10 cellular contexts compared by ENCODE assay signal in genomic region chr20:58131581-58132142, GRCh38.
A peak's percentile ranks its signal among the peaks of the same experiment; 100 is the strongest.
DNase-seq lines count a peak whose midpoint lies in the region; FAIRE-seq and TF ChIP-seq lines count a peak whose summit lies in the region.
"Had no signal": no experiment of that assay in that cellular context is flagged by ENCODE, and none has a peak within 500 bp of the region (broad histone marks: within the 10 kb centered on the region; RNA-seq: fewer than 3 reads in every experiment).

No MANE protein-coding gene starts in this region.

- TF ChIP-seq CTCF in choroid plexus epithelial cell (conservative IDR thresholded peaks at IDR 0.05; ENCODE audit: low read depth, low read length): no peak
- no peak for TF ChIP-seq CTCF in neural progenitor cell (IDR thresholded peaks at IDR 0.05)

- H2AFZ ChIP-seq in neural progenitor cell (replicated peaks): no peak overlapping the region

- no peaks in the 10 kb centered on the region for H3K79me2 ChIP-seq in neural progenitor cell (ENCODE audit: low read depth)

- H3K4me3 Mint-ChIP-seq in neural progenitor cell: peak overlapping the region; percentile 69

- peaks cover 76% of the 10 kb centered on the region for H3K4me1 Mint-ChIP-seq in neural progenitor cell

- no peaks in the 10 kb centered on the region for H3K36me3 Mint-ChIP-seq in neural progenitor cell

- H3K27me3 ChIP-seq in neural progenitor cell: peaks cover 14% of the 10 kb centered on the region

- H3K4me1 ChIP-seq in neural progenitor cell: peaks cover 22% of the 10 kb centered on the region
- H3K4me1 ChIP-seq: gastrocnemius medialis, HAP-1 had no signal

- peaks cover 5% of the 10 kb centered on the region for H3K9me3 Mint-ChIP-seq in neural progenitor cell

- peak overlapping the region; percentile 51 for H3K4me2 ChIP-seq in neural progenitor cell

- H3K9me3 ChIP-seq in neural progenitor cell (ENCODE audit: low read depth): no peaks in the 10 kb centered on the region
- H3K9me3 ChIP-seq: gastrocnemius medialis, HAP-1 had no signal

- no peak overlapping the region for H3K4me3 ChIP-seq in Jurkat, Clone E6-1 (ENCODE audit: low read length)
- H3K4me3 ChIP-seq in choroid plexus epithelial cell (ENCODE audit: low read depth, low read length) (peak overlapping the region; percentile 10), neural progenitor cell (peak overlapping the region; percentile 24)
- H3K4me3 ChIP-seq: gastrocnemius medialis, HAP-1 had no signal

- H3K27me3 Mint-ChIP-seq in neural progenitor cell (ENCODE audit: insufficient read depth, low read depth): peaks cover 14% of the 10 kb centered on the region

- DNase-seq in COR-L47 (lab: John Stamatoyannopoulos, UW) (peak; percentile 40), choroid plexus epithelial cell (ENCODE audit: low read depth) (peak; percentile 89), neural progenitor cell (ENCODE audit: low spot score) (no peak), NCI-H524 (lab: John Stamatoyannopoulos, UW) (no peak), GM19239 (ENCODE audit: insufficient read length, low spot score) (no peak), amygdala (lab: John Stamatoyannopoulos, UW) (no peak), NCI-H524 treated with DMSO at 0.1 percent for 48 hours (lab: John Stamatoyannopoulos, UW) (no peak)
- DNase-seq in Jurkat, Clone E6-1 (ENCODE audit: low read depth, low spot score): peak; percentile 55
- DNase-seq: gastrocnemius medialis had no signal

- H4K20me1 ChIP-seq in neural progenitor cell (ENCODE audit: low read depth): no peaks in the 10 kb centered on the region

- no peak overlapping the region for H3K9ac ChIP-seq in neural progenitor cell

- FAIRE-seq in GM19239 (lab: Jason Lieb, UNC): no peak

- H3K27ac ChIP-seq in neural progenitor cell: no peak overlapping the region

- H3K36me3 ChIP-seq in neural progenitor cell: no peaks in the 10 kb centered on the region
- H3K36me3 ChIP-seq: gastrocnemius medialis, HAP-1 had no signal

- H3F3A ChIP-seq in neural progenitor cell (ENCODE audit: low read depth): peaks cover 14% of the 10 kb centered on the region

- H3K27ac Mint-ChIP-seq in neural progenitor cell: peak overlapping the region; percentile 86

Comparison
In these comparisons a context has a peak if more than half of its experiments do, and no peak if none do; other contexts are left out.
1. DNase-seq: peak in COR-L47 (single experiment), Jurkat, Clone E6-1 (single experiment) and choroid plexus epithelial cell (single experiment); none in neural progenitor cell (single experiment), NCI-H524 (0 of 2), GM19239 (single experiment), amygdala (0 of 56) and NCI-H524 treated with DMSO at 0.1 percent for 48 hours (single experiment).